25 cellular contexts compared by ENCODE assay signal in the genomic region with DNA sequence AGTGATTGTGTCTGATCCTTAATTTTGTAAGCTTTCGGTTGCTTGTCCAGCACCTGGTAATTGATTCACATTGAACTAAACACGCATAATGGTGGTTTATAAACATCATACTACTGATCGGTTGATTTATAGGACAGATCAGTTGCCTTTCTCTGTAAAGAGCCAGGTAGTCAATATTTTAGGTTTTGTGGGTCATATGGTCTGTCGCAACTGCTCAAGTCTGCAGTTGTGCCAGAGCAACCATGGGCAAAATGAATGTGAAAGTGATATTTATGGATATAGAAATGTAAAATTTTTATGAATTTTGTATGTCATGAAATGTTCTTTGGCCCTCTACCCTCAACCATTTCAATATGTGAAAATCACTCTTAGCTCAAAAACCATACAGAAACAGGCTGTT. TPM values are rescaled to one million over a fixed set of nuclear protein-coding genes. Genes with fewer than 3 reads are reported as not detected.
A peak's percentile ranks its signal among the peaks of the same experiment; 100 is the strongest.
DNase-seq lines count a peak whose midpoint lies in the region; ATAC-seq and TF ChIP-seq lines count a peak whose summit lies in the region.
"Had no signal": no experiment of that assay in that cellular context is flagged by ENCODE, and none has a peak within 500 bp of the region (broad histone marks: within the 10 kb centered on the region; RNA-seq: fewer than 3 reads in every experiment).

No MANE protein-coding gene starts in this region.

- no peak for TF ChIP-seq CTCF in WTC11 (IDR thresholded peaks at IDR 0.05)
- no peak for TF ChIP-seq CTCF in hepatocyte (IDR thresholded peaks at IDR 0.05; ENCODE audit: poor library complexity)
- TF ChIP-seq CTCF in thyroid gland (IDR thresholded peaks at IDR 0.05), result no peak

- peaks cover 100% of the 10 kb centered on the region for H3K79me2 ChIP-seq in hepatocyte

- peaks cover 75% of the 10 kb centered on the region for H3K4me1 Mint-ChIP-seq in activated T-cell treated with anti-CD3 and anti-CD28 coated beads, Interleukin-2, amount 50 U/mL, for 72 hours (ENCODE audit: low read depth)
- H3K4me1 Mint-ChIP-seq in WTC11, result peaks cover 90% of the 10 kb centered on the region
- H3K4me1 Mint-ChIP-seq in activated T-helper 1 cell treated with anti-CD3 and anti-CD28 coated beads, Interleukin-12 subunit alpha, Interleukin-12 subunit beta, Interleukin-2, Interleukin-4 antibody, amounts not matched to agents 30 ng/mL and 10 ng/mL and 1 ng/mL, durations not matched to agents 14 hours and 24 hours and 36 hours (ENCODE audit: low read depth), result peaks cover 51% of the 10 kb centered on the region

- no peaks in the 10 kb centered on the region for H3K27me3 ChIP-seq in hepatocyte
- no peaks in the 10 kb centered on the region for H3K27me3 ChIP-seq in thyroid gland
- H3K27me3 ChIP-seq: pancreas, testis, vagina had no signal

- no peak for DNase-seq in activated T-cell treated with anti-CD3 and anti-CD28 coated beads, Interleukin-2, amount 50 U/mL, for 72 hours
- DNase-seq in activated T-cell treated with anti-CD3 and anti-CD28 coated beads for 4 hours (no peak), WTC11 (ENCODE audit: low spot score) (no peak), hepatocyte (ENCODE audit: low spot score) (no peak), thyroid gland (no peak)
- no peak for DNase-seq in activated T-helper 1 cell treated with anti-CD3 and anti-CD28 coated beads, Interleukin-12 subunit alpha, Interleukin-12 subunit beta, Interleukin-2, Interleukin-4 antibody, amounts not matched to agents 30 ng/mL and 10 ng/mL and 1 ng/mL, durations not matched to agents 14 hours and 24 hours and 36 hours (ENCODE audit: low spot score)
- DNase-seq: activated CD4-positive, alpha-beta T cell treated with anti-CD3 and anti-CD28 coated beads, Interleukin-2, amount 10 ng/mL, durations not matched to agents 24 days and 14 days; anterior cingulate cortex; EL; NCI-H1092 treated with DMSO at 0.1 percent for 48 hours; NCI-H1694 treated with DMSO at 0.1 percent for 48 hours; NCI-H446 treated with DMSO at 0.1 percent for 48 hours; NCI-H774; pancreas; stimulated activated naive CD4-positive, alpha-beta T cell treated with Interleukin-2 at 50 U/mL for 16 hours; T1000; testis; WERI-Rb-1 had no signal

- H3K4me3 ChIP-seq in hepatocyte (no peak overlapping the region), thyroid gland (replicated peaks in 1 of 3) (no peak overlapping the region)
- H3K4me3 ChIP-seq: HAP-1, pancreas, testis, vagina had no signal

- peaks cover 18% of the 10 kb centered on the region for H3K4me1 ChIP-seq in hepatocyte (ENCODE audit: insufficient read depth)
- peaks cover 36 to 46% of the 10 kb centered on the region in 2 donors for H3K4me1 ChIP-seq in thyroid gland

- H4K20me1 ChIP-seq in hepatocyte (ENCODE audit: insufficient read depth, poor library complexity, severe bottlenecking), result peaks cover 24% of the 10 kb centered on the region

- no peaks in the 10 kb centered on the region for H3K9me2 ChIP-seq in hepatocyte (replicated peaks; ENCODE audit: insufficient read depth)

- intact Hi-C loops in thyroid gland (cut with DNase I), result loop anchor here (10.0 kb wide), 2 partner anchors 254 to 854 kb away; partner anchors contain the start of genes ABHD18 and MFSD8
- intact Hi-C loops in activated T-helper 1 cell treated with anti-CD3 and anti-CD28 coated beads, Interleukin-12 subunit alpha, Interleukin-12 subunit beta, Interleukin-2, Interleukin-4 antibody, amounts not matched to agents 30 ng/mL and 10 ng/mL and 1 ng/mL, durations not matched to agents 14 hours and 24 hours and 36 hours (cut with micrococcal nuclease), result no loop called here

- H3K36me3 ChIP-seq in hepatocyte (replicated peaks; ENCODE audit: insufficient read depth, low read depth) (no peaks in the 10 kb centered on the region), thyroid gland (no peaks in the 10 kb centered on the region)
- H3K36me3 ChIP-seq: HAP-1, pancreas, vagina had no signal

- ATAC-seq in activated T-cell treated with anti-CD3 and anti-CD28 coated beads, Interleukin-2, amount 50 U/mL, for 72 hours (replicated peaks in 1 of 2), result no peak
- ATAC-seq in WTC11, result no peak
- no peak for ATAC-seq in HG03460 (IDR thresholded peaks at IDR 0.05; ENCODE audit: unreplicated experiment)
- no peak for ATAC-seq in GM21526 (IDR thresholded peaks at IDR 0.05; ENCODE audit: low FRiP score, unreplicated experiment)
- ATAC-seq: pancreas had no signal

- POLR2A ChIA-PET in WTC11 (lab: Charles Lee), result no interaction called here

- H3K27ac ChIP-seq in hepatocyte, result peak overlapping the region; percentile 57
- peak overlapping the region in 2 of 3 donors; percentile 38 to 59 for H3K27ac ChIP-seq in thyroid gland
- H3K27ac ChIP-seq: pancreas, testis, vagina, WERI-Rb-1 had no signal

- CTCF ChIA-PET in WTC11 (lab: Charles Lee), result interaction anchor here (0.6 to 1.0 kb wide), 2 partner anchors 8 to 19 kb away, joined by 3 read pairs; no protein-coding TSS in a partner anchor

- no peak overlapping the region for H3K4me2 ChIP-seq in hepatocyte

- WGBS in hepatocyte (ENCODE audit: low lambda C conversion rate, missing lambda C conversion rate), result 99% methylated on average over 4 of the region's 4 CpGs
- WGBS in thyroid gland, 2 donors, result 98 to 99% methylated on average over 4 of the region's 4 CpGs

- no peak for TF ChIP-seq POLR2A in thyroid gland (IDR thresholded peaks at IDR 0.05)

- no peaks in the 10 kb centered on the region for H3K27me3 Mint-ChIP-seq in activated T-cell treated with anti-CD3 and anti-CD28 coated beads, Interleukin-2, amount 50 U/mL, for 72 hours (ENCODE audit: low read depth)
- H3K27me3 Mint-ChIP-seq in WTC11 (ENCODE audit: low read depth), result no peaks in the 10 kb centered on the region
- H3K27me3 Mint-ChIP-seq in activated T-helper 1 cell treated with anti-CD3 and anti-CD28 coated beads, Interleukin-12 subunit alpha, Interleukin-12 subunit beta, Interleukin-2, Interleukin-4 antibody, amounts not matched to agents 30 ng/mL and 10 ng/mL and 1 ng/mL, durations not matched to agents 14 hours and 24 hours and 36 hours (ENCODE audit: insufficient read depth), result no peaks in the 10 kb centered on the region
- H3K27me3 Mint-ChIP-seq: activated CD4-positive, alpha-beta T cell treated with anti-CD3 and anti-CD28 coated beads, Interleukin-2, amount 10 ng/mL, durations not matched to agents 24 days and 14 days; activated naive CD4-positive, alpha-beta T cell treated with anti-CD3 and anti-CD28 coated beads, Interleukin-2, amount 50 U/mL, for 24 hours; B cell had no signal

- H3K4me3 Mint-ChIP-seq in activated T-cell treated with anti-CD3 and anti-CD28 coated beads, Interleukin-2, amount 50 U/mL, for 72 hours, result peak overlapping the region in 1 of 2 donors; percentile 55
- H3K4me3 Mint-ChIP-seq in WTC11, result peak overlapping the region; percentile 45
- no peak overlapping the region for H3K4me3 Mint-ChIP-seq in activated T-helper 1 cell treated with anti-CD3 and anti-CD28 coated beads, Interleukin-12 subunit alpha, Interleukin-12 subunit beta, Interleukin-2, Interleukin-4 antibody, amounts not matched to agents 30 ng/mL and 10 ng/mL and 1 ng/mL, durations not matched to agents 14 hours and 24 hours and 36 hours
- H3K4me3 Mint-ChIP-seq: B cell, neural crest cell had no signal

- H3K9me3 ChIP-seq in hepatocyte (ENCODE audit: low read depth) (no peaks in the 10 kb centered on the region), thyroid gland (no peaks in the 10 kb centered on the region)
- H3K9me3 ChIP-seq: HAP-1, pancreas, testis, vagina had no signal

- H3K36me3 Mint-ChIP-seq in activated T-cell treated with anti-CD3 and anti-CD28 coated beads, Interleukin-2, amount 50 U/mL, for 72 hours (ENCODE audit: insufficient read depth in 2 of 2), result peaks cover 0 to 8% of the 10 kb centered on the region in 2 donors
- H3K36me3 Mint-ChIP-seq in WTC11, result peaks cover 62% of the 10 kb centered on the region
- H3K36me3 Mint-ChIP-seq in activated T-helper 1 cell treated with anti-CD3 and anti-CD28 coated beads, Interleukin-12 subunit alpha, Interleukin-12 subunit beta, Interleukin-2, Interleukin-4 antibody, amounts not matched to agents 30 ng/mL and 10 ng/mL and 1 ng/mL, durations not matched to agents 14 hours and 24 hours and 36 hours (ENCODE audit: low read depth), result peaks cover 13% of the 10 kb centered on the region

- peak overlapping the region; percentile 42 for H3K27ac Mint-ChIP-seq in activated T-cell treated with anti-CD3 and anti-CD28 coated beads, Interleukin-2, amount 50 U/mL, for 72 hours
- 0 out of 2 replicates have a peak overlapping the region, but pooled peaks have one; percentile 45 for H3K27ac Mint-ChIP-seq in WTC11
- no peak overlapping the region for H3K27ac Mint-ChIP-seq in activated T-helper 1 cell treated with anti-CD3 and anti-CD28 coated beads, Interleukin-12 subunit alpha, Interleukin-12 subunit beta, Interleukin-2, Interleukin-4 antibody, amounts not matched to agents 30 ng/mL and 10 ng/mL and 1 ng/mL, durations not matched to agents 14 hours and 24 hours and 36 hours
- H3K27ac Mint-ChIP-seq: activated naive CD4-positive, alpha-beta T cell treated with anti-CD3 and anti-CD28 coated beads, Interleukin-2, amount 50 U/mL, for 24 hours; B cell had no signal

- no peaks in the 10 kb centered on the region for H3K9me3 Mint-ChIP-seq in activated T-cell treated with anti-CD3 and anti-CD28 coated beads, Interleukin-2, amount 50 U/mL, for 72 hours
- H3K9me3 Mint-ChIP-seq in WTC11, result no peaks in the 10 kb centered on the region
- H3K9me3 Mint-ChIP-seq in activated T-helper 1 cell treated with anti-CD3 and anti-CD28 coated beads, Interleukin-12 subunit alpha, Interleukin-12 subunit beta, Interleukin-2, Interleukin-4 antibody, amounts not matched to agents 30 ng/mL and 10 ng/mL and 1 ng/mL, durations not matched to agents 14 hours and 24 hours and 36 hours, result no peaks in the 10 kb centered on the region
- H3K9me3 Mint-ChIP-seq: activated CD4-positive, alpha-beta T cell treated with anti-CD3 and anti-CD28 coated beads, Interleukin-2, amount 10 ng/mL, durations not matched to agents 24 days and 14 days; activated naive CD4-positive, alpha-beta T cell treated with anti-CD3 and anti-CD28 coated beads, Interleukin-2, amount 50 U/mL, for 24 hours; neural crest cell had no signal

- H2AFZ ChIP-seq in hepatocyte, result no peak overlapping the region

RNA-seq across cellular contexts. Expression of gene JADE1, which starts 8.9 kb away (rescaled TPM):
- 10 to 100 TPM; 30.0 to 34.9 TPM for total RNA-seq in activated T-cell treated with anti-CD3 and anti-CD28 coated beads, Interleukin-2, amount 50 U/mL, for 72 hours
- total RNA-seq in WTC11 (2021) (132 to 156 TPM (median 150 TPM) in 3 replicates), hepatocyte (26.8 and 27.7 TPM in 2 replicates), thyroid gland (100 to 1,000 TPM in 1 of 4 donors, 10 to 100 TPM in 3; 63.5 to 102 (median 74.4) TPM)
- 20.0 and 21.0 TPM in 2 replicates for polyA plus RNA-seq in hepatocyte
- 38.7 and 42.4 TPM in 2 replicates for total RNA-seq in activated T-helper 1 cell treated with anti-CD3 and anti-CD28 coated beads, Interleukin-12 subunit alpha, Interleukin-12 subunit beta, Interleukin-2, Interleukin-4 antibody, amounts not matched to agents 30 ng/mL and 10 ng/mL and 1 ng/mL, durations not matched to agents 14 hours and 24 hours and 36 hours
